In genomic region chr17:17813055-17813724, GRCh38 we compare ENCODE assay signal across 16 cellular contexts. TPM values are rescaled to one million over a fixed set of nuclear protein-coding genes. Genes with fewer than 3 reads are reported as not detected.
DNase-seq lines count a peak whose midpoint lies in the region; ATAC-seq, FAIRE-seq and TF ChIP-seq lines count a peak whose summit lies in the region.
"Had no signal": no experiment of that assay in that cellular context is flagged by ENCODE, and none has a peak within 500 bp of the region (broad histone marks: within the 10 kb centered on the region; RNA-seq: fewer than 3 reads in every experiment).

No MANE protein-coding gene starts in this region.

- H3K36me3 Mint-ChIP-seq in GM23338 (ENCODE audit: low read depth) (peaks cover 41% of the 10 kb centered on the region), neural crest cell (ENCODE audit: low read depth) (peaks cover 6% of the 10 kb centered on the region)
- peaks cover 62% of the 10 kb centered on the region for H3K36me3 Mint-ChIP-seq in CD8-positive, alpha-beta T cell

- 88% methylated on average over 8 of the region's 25 CpGs for WGBS in K562 (ENCODE audit: insufficient coverage, low coverage, missing lambda C conversion rate)

- TF ChIP-seq CTCF in A673 (conservative IDR thresholded peaks at IDR 0.05; ENCODE audit: low read depth, low read length) (no peak), GM23338 (conservative IDR thresholded peaks at IDR 0.05; ENCODE audit: low read depth in 2 of 2) (no peak), K562 (IDR thresholded peaks at IDR 0.05 in 2 of 3, conservative IDR thresholded peaks at IDR 0.05 in 1 of 3; ENCODE audit: insufficient read depth in 2 of 3, low read depth in 1 of 3, low read length in 3 of 3) (no peak), neural crest cell (conservative IDR thresholded peaks at IDR 0.05) (no peak)
- TF ChIP-seq CTCF in CD8-positive, alpha-beta T cell (IDR thresholded peaks at IDR 0.05): no peak

- peaks cover 28% of the 10 kb centered on the region for H3K27me3 Mint-ChIP-seq in GM23338 (ENCODE audit: insufficient read depth, low read depth, poor library complexity)
- H3K27me3 Mint-ChIP-seq in neural crest cell (ENCODE audit: low read depth): peaks cover 22% of the 10 kb centered on the region
- H3K27me3 Mint-ChIP-seq in CD8-positive, alpha-beta T cell (ENCODE audit: low read depth): no peaks in the 10 kb centered on the region
- H3K27me3 Mint-ChIP-seq: activated B cell treated with CpG ODN at 0.5 μM for 24 hours had no signal

- TF ChIP-seq RAD21 in K562 (CRISPR knock-in tag; conservative IDR thresholded peaks at IDR 0.05 in 1 of 2, IDR thresholded peaks at IDR 0.05 in 1 of 2): no peak

- no peaks in the 10 kb centered on the region for H3K9me1 ChIP-seq in K562 (ENCODE audit: control insufficient read depth, insufficient read depth, low read length)

- FAIRE-seq in K562 (lab: Jason Lieb, UNC): no peak

- H3K27me3 ChIP-seq in A673 (replicated peaks; ENCODE audit: insufficient read depth, low read depth, low read length, poor library complexity) (no peaks in the 10 kb centered on the region), GM23338 (ENCODE audit: insufficient read depth) (peaks cover 24% of the 10 kb centered on the region), K562 (ENCODE audit: control insufficient read depth in 2 of 2, insufficient read depth in 2 of 2, low read length in 2 of 2) (no peaks in the 10 kb centered on the region)
- no peaks in the 10 kb centered on the region for H3K27me3 ChIP-seq in CD8-positive, alpha-beta T cell (ENCODE audit: insufficient read depth, low read length)
- H3K27me3 ChIP-seq: brain microvascular endothelial cell, heart left ventricle had no signal

- H3K9me3 ChIP-seq in A673 (ENCODE audit: low read depth, low read length, poor library complexity, severe bottlenecking) (no peaks in the 10 kb centered on the region), K562 (replicated peaks; ENCODE audit: control insufficient read depth, insufficient read depth, low read depth, low read length) (no peaks in the 10 kb centered on the region)
- H3K9me3 ChIP-seq in CD8-positive, alpha-beta T cell (ENCODE audit: low read length): no peaks in the 10 kb centered on the region
- H3K9me3 ChIP-seq: Caco-2, heart left ventricle had no signal

- TF ChIP-seq EP300 in K562 (IDR thresholded peaks at IDR 0.05; ENCODE audit: low read length): no peak

- peaks cover 80% of the 10 kb centered on the region for H3K36me3 ChIP-seq in A673 (ENCODE audit: insufficient read depth, low read length, poor library complexity, severe bottlenecking)
- H3K36me3 ChIP-seq in GM23338 (ENCODE audit: insufficient read depth): no peaks in the 10 kb centered on the region; the same call in 1 of the 2 replicates
- H3K36me3 ChIP-seq in K562 (ENCODE audit: control insufficient read depth, insufficient read depth, low read length): peaks cover 78% of the 10 kb centered on the region; the same call in 2 of the 3 replicates
- peaks cover 52% of the 10 kb centered on the region for H3K36me3 ChIP-seq in CD8-positive, alpha-beta T cell (ENCODE audit: insufficient read depth, low read length)
- H3K36me3 ChIP-seq: neural progenitor cell had no signal

- H2AFZ ChIP-seq in GM23338: no peak overlapping the region
- H2AFZ ChIP-seq in K562 (ENCODE audit: low read depth, low read length): no peak overlapping the region
- H2AFZ ChIP-seq: neural progenitor cell had no signal

- peak; percentile 8; the same call in 1 of the 2 replicates for TF ChIP-seq POLR2A in K562 (conservative IDR thresholded peaks at IDR 0.05)

- H3K4me3 Mint-ChIP-seq in GM23338 (no peak overlapping the region), neural crest cell (peak overlapping the region; percentile 51)
- H3K4me3 Mint-ChIP-seq in CD8-positive, alpha-beta T cell: no peak overlapping the region
- H3K4me3 Mint-ChIP-seq: activated B cell treated with CpG ODN at 0.5 μM for 24 hours had no signal

- H3K4me2 ChIP-seq in GM23338: no peak overlapping the region
- no peak overlapping the region for H3K4me2 ChIP-seq in K562 (ENCODE audit: insufficient read depth, low read length)
- H3K4me2 ChIP-seq: neural progenitor cell had no signal

- H3K9me3 Mint-ChIP-seq in GM23338 (no peaks in the 10 kb centered on the region), neural crest cell (no peaks in the 10 kb centered on the region)
- H3K9me3 Mint-ChIP-seq in CD8-positive, alpha-beta T cell: no peaks in the 10 kb centered on the region
- H3K9me3 Mint-ChIP-seq: activated B cell treated with CpG ODN at 0.5 μM for 24 hours, neural progenitor cell had no signal

- in situ Hi-C loops in K562 (cut with MboI): no loop called here

- BruUV-seq in A673 (replicated peaks; lab: Mats Ljungman, UMichigan) (no TSS peak), K562 (replicated peaks; lab: Mats Ljungman, UMichigan) (no TSS peak)

- peak overlapping the region; percentile 37 for H3K27ac ChIP-seq in A673 (ENCODE audit: low read depth, low read length, poor library complexity, severe bottlenecking)
- 0 out of 2 replicates have a peak overlapping the region, but pooled peaks have one; percentile 45 for H3K27ac ChIP-seq in GM23338 (ENCODE audit: low read depth)
- H3K27ac ChIP-seq in K562 (ENCODE audit: extremely low read depth, low read depth, low read length): no peak overlapping the region
- H3K27ac ChIP-seq in CD8-positive, alpha-beta T cell (ENCODE audit: low read depth, low read length): no peak overlapping the region
- H3K27ac ChIP-seq: brain microvascular endothelial cell, neural progenitor cell had no signal

- no peaks in the 10 kb centered on the region for H3K9me2 ChIP-seq in GM23338 (ENCODE audit: insufficient read depth)

- DNase-seq in A673 (ENCODE audit: low spot score) (peak; percentile 47), GM23338 (ENCODE audit: low spot score) (no peak), K562 (ENCODE audit: extremely low read depth in 1 of 4, low spot score in 3 of 4) (no peak), neural crest cell (ENCODE audit: low read depth, low spot score) (no peak), left lobe of liver (ENCODE audit: low spot score) (no peak), head of caudate nucleus (no peak)
- DNase-seq in CD8-positive, alpha-beta T cell: no peak
- DNase-seq: activated B cell treated with CpG ODN at 0.5 μM for 24 hours; activated naive CD4-positive, alpha-beta T cell; brain microvascular endothelial cell; Caco-2; NCI-H1694 treated with DMSO at 0.1 percent for 48 hours; NCI-H345 had no signal

- H4K20me1 ChIP-seq in GM23338 (replicated peaks; ENCODE audit: insufficient read depth): peaks cover 20% of the 10 kb centered on the region
- peaks cover 13% of the 10 kb centered on the region for H4K20me1 ChIP-seq in K562 (replicated peaks; ENCODE audit: control insufficient read depth, insufficient read depth, low read length)

- H3K9ac ChIP-seq in K562 (ENCODE audit: insufficient read depth in 1 of 2, low read depth in 2 of 2, low read length in 2 of 2): peak overlapping the region in 1 of 2 experiments; percentile 83; a peak in 1 of 4 replicates
- H3K9ac ChIP-seq: neural progenitor cell had no signal

- intact Hi-C loops in A673 (cut with micrococcal nuclease; ENCODE audit: unreplicated experiment) (loop anchor here (2.0 to 5.0 kb wide), 3 partner anchors 106 to 220 kb away; partner anchors contain the start of gene RAI1), K562 (cut with micrococcal nuclease) (no loop called here), head of caudate nucleus (cut with DNase I) (loop anchor here (2.0 to 10.0 kb wide), 4 partner anchors 48 to 222 kb away; partner anchors contain the start of genes ATPAF2, GID4 and RAI1)
- intact Hi-C loops in CD8-positive, alpha-beta T cell (cut with DNase I, micrococcal nuclease): loop anchor here (2.0 to 10.0 kb wide), 4 partner anchors 22 to 132 kb away; partner anchors contain the start of gene RAI1 (in 2 of the 2)

- H3K4me1 ChIP-seq in A673 (ENCODE audit: insufficient read depth, low read length, poor library complexity, severe bottlenecking) (peaks cover 39% of the 10 kb centered on the region), GM23338 (ENCODE audit: insufficient read depth) (peaks cover 20% of the 10 kb centered on the region), K562 (replicated peaks in 1 of 2; ENCODE audit: control insufficient read depth in 2 of 2, insufficient read depth in 2 of 2, low read length in 2 of 2) (peaks cover 8 to 85% of the 10 kb centered on the region in 2 experiments; a peak in 4 of 5 replicates)
- peaks cover 14% of the 10 kb centered on the region for H3K4me1 ChIP-seq in CD8-positive, alpha-beta T cell (ENCODE audit: insufficient read depth, low read length)

- peaks cover 22% of the 10 kb centered on the region for H3F3A ChIP-seq in GM23338 (replicated peaks; ENCODE audit: low read depth)

- H3K79me2 ChIP-seq in GM23338 (replicated peaks; ENCODE audit: insufficient read depth) (no peaks in the 10 kb centered on the region), K562 (ENCODE audit: control insufficient read depth, insufficient read depth, low read length) (peaks cover 14% of the 10 kb centered on the region)

- H3K4me1 Mint-ChIP-seq in GM23338 (peaks cover 20% of the 10 kb centered on the region), neural crest cell (peaks cover 38% of the 10 kb centered on the region)
- H3K4me1 Mint-ChIP-seq in CD8-positive, alpha-beta T cell (ENCODE audit: low read depth): peaks cover 24% of the 10 kb centered on the region

- CTCF ChIA-PET in A673 (lab: Charles Lee) (interaction anchor here (0.8 to 1.2 kb wide), 3 partner anchors 12 to 49 kb away, joined by 5 read pairs; no protein-coding TSS in a partner anchor), K562 (lab: Yijun Ruan, JAX; ENCODE audit: low intra/inter-chr PET ratio) (interaction anchor here (2.9 kb wide), 1 partner anchor 47 kb away, joined by 24 read pairs; no protein-coding TSS in a partner anchor)
- CTCF ChIA-PET in CD8-positive, alpha-beta T cell (lab: Charles Lee): interaction anchor here (0.6 to 11.2 kb wide), 27 partner anchors 8 to 221 kb away, joined by 3 to 308 read pairs (median 7); partner anchors contain the start of gene RAI1

- ATAC-seq in GM23338: no peak
- no peak for ATAC-seq in K562
- ATAC-seq in left lobe of liver: no peak
- ATAC-seq in GM18909 (IDR thresholded peaks at IDR 0.05; ENCODE audit: poor library complexity, unreplicated experiment): no peak
- no peak for ATAC-seq in CD8-positive, alpha-beta T cell

- H3K4me3 ChIP-seq in A673 (ENCODE audit: low read depth, low read length, poor library complexity, severe bottlenecking) (no peak overlapping the region), GM23338 (no peak overlapping the region), K562 (no peak overlapping the region)
- no peak overlapping the region for H3K4me3 ChIP-seq in CD8-positive, alpha-beta T cell (ENCODE audit: low read depth, low read length)
- H3K4me3 ChIP-seq: heart left ventricle, neural progenitor cell had no signal

- H3K27ac Mint-ChIP-seq in GM23338 (no peak overlapping the region), neural crest cell (ENCODE audit: unreplicated experiment) (no peak overlapping the region)
- H3K27ac Mint-ChIP-seq in CD8-positive, alpha-beta T cell: no peak overlapping the region
- H3K27ac Mint-ChIP-seq: activated B cell treated with CpG ODN at 0.5 μM for 24 hours, neural progenitor cell had no signal

- POLR2A ChIA-PET in A673 (lab: Charles Lee; ENCODE audit: low non-redundant PET) (interaction anchor here (0.7 kb wide), 2 partner anchors 9 to 41 kb away, joined by 5 to 7 read pairs; no protein-coding TSS in a partner anchor), K562 (lab: Yijun Ruan, JAX) (interaction anchor here (0.7 to 1.7 kb wide), 6 partner anchors 9 to 220 kb away, joined by 3 to 8 read pairs (median 3); partner anchors contain the start of gene SREBF1)
- POLR2A ChIA-PET in CD8-positive, alpha-beta T cell (lab: Charles Lee): interaction anchor here (0.6 to 1.6 kb wide), 4 partner anchors 9 to 501 kb away, joined by 3 to 5 read pairs (median 3); partner anchors contain the start of gene TOP3A

RNA-seq across cellular contexts. Expression of gene SREBF1, which starts 23.6 kb away (rescaled TPM):
- 240 and 328 TPM in 2 replicates for total RNA-seq in A673 (2021)
- total RNA-seq in GM23338 (2014; rRNA removed; shearing (Covaris generic)): 77.7 and 85.3 TPM in 2 replicates
- 39.6 and 43.7 TPM in 2 replicates for polyA plus RNA-seq in GM23338 (2016; fragmentation: Nextera tagmentation; extraction: Ambion mirVana)
- total RNA-seq in K562 (2011; cell fraction: chromatin; rRNA removed; ENCODE audit: low replicate concordance): 392 and 1,233 TPM in 2 replicates
- total RNA-seq in K562 (2011; cell fraction: nucleolus; rRNA removed): 729 and 820 TPM in 2 replicates
- total RNA-seq in K562 (2011; cell fraction: nucleoplasm; rRNA removed): 484 and 520 TPM in 2 replicates
- total RNA-seq in K562 (2014; rRNA removed): 69.4 and 80.7 TPM in 2 replicates
- total RNA-seq in K562 (2014; rRNA removed; fragmentation: Illumina TruSeq; extraction: Trizol): 28.6 and 31.2 TPM in 2 replicates
- 69.5 and 69.7 TPM in 2 replicates for total RNA-seq in K562 (2015; rRNA removed; fragmentation: Illumina TruSeq; extraction: Trizol)
- total RNA-seq in K562 (2021): 134 and 169 TPM in 2 replicates
- 35.6 and 140 TPM in 2 replicates for polyA plus RNA-seq in K562 (2011; rRNA removed)
- 54.3 and 84.0 TPM in 2 replicates for polyA plus RNA-seq in K562 (2011; cell fraction: cytosol; rRNA removed)
- 590 and 682 TPM in 2 replicates for polyA plus RNA-seq in K562 (2011; cell fraction: nucleus; rRNA removed)
- 162 and 169 TPM in 2 replicates for polyA plus RNA-seq in K562 (2012)
- polyA plus RNA-seq in K562 (2014; fragmentation: Illumina TruSeq; extraction: Trizol): 98.4 and 117 TPM in 2 replicates
- polyA plus RNA-seq in K562 (2014; fragmentation: Nextera tagmentation; extraction: Ambion mirVana): 1 to 10 TPM; 1.6 to 1.7 TPM
- 90.3 and 91.1 TPM in 2 replicates for polyA plus RNA-seq in K562 (2014; rRNA removed)
- 33.6 and 42.1 TPM in 2 replicates for polyA minus RNA-seq in K562 (2011; rRNA and poly(A)+ RNA removed)
- 133 and 177 TPM in 2 replicates for polyA minus RNA-seq in K562 (2011; cell fraction: cytosol; rRNA and poly(A)+ RNA removed)
- polyA minus RNA-seq in K562 (2011; cell fraction: nucleus; rRNA and poly(A)+ RNA removed): 150 and 229 TPM in 2 replicates
- 128 and 132 TPM in 2 replicates for total RNA-seq in neural crest cell
- 220 TPM for total RNA-seq in left lobe of liver
- total RNA-seq in CD8-positive, alpha-beta T cell: 100 to 1,000 TPM; 401 to 412 TPM

Comparison
In these comparisons a context has a peak if more than half of its experiments do, and no peak if none do; other contexts are left out.
1. H3K27ac ChIP-seq: peak in A673 (single experiment) and GM23338 (single experiment); none in K562 (single experiment) and CD8-positive, alpha-beta T cell (single experiment).